27 cellular contexts compared by ENCODE assay signal in genomic region chr14:85596562-85596961, GRCh38.
DNase-seq lines count a peak whose midpoint lies in the region; ATAC-seq and TF ChIP-seq lines count a peak whose summit lies in the region.
"Had no signal": no experiment of that assay in that cellular context is flagged by ENCODE, and none has a peak within 500 bp of the region (broad histone marks: within the 10 kb centered on the region; RNA-seq: fewer than 3 reads in every experiment).

No MANE protein-coding gene starts in this region.

- peak overlapping the region; percentile 81 for H3K27ac Mint-ChIP-seq in glutamatergic neuron (ENCODE audit: unreplicated experiment)
- H3K27ac Mint-ChIP-seq: activated CD4-positive, alpha-beta T cell treated with anti-CD3 and anti-CD28 coated beads for 36 hours; activated CD8-positive, alpha-beta T cell treated with anti-CD3 and anti-CD28 coated beads, Interleukin-2, amount 10 ng/mL, durations not matched to agents 7 days and 5 days; GM23338; HFFc6; neural progenitor cell had no signal

- H3K4me3 ChIP-seq in ascending aorta = no peak overlapping the region
- H3K4me3 ChIP-seq: GM23338, neural progenitor cell had no signal

- intact Hi-C loops in ascending aorta (cut with DNase I) = no loop called here

- H3K4me1 ChIP-seq in ascending aorta = no peaks in the 10 kb centered on the region

- no peak for TF ChIP-seq CTCF in glutamatergic neuron (IDR thresholded peaks at IDR 0.05; ENCODE audit: partially characterized antibody, unreplicated experiment)
- no peak for TF ChIP-seq CTCF in ascending aorta (IDR thresholded peaks at IDR 0.05)

- no peak overlapping the region for H3K27ac ChIP-seq in ascending aorta
- H3K27ac ChIP-seq: neural progenitor cell had no signal

- no peaks in the 10 kb centered on the region for H3K36me3 ChIP-seq in ascending aorta
- H3K36me3 ChIP-seq: neural progenitor cell had no signal

- H3K27me3 Mint-ChIP-seq in glutamatergic neuron (ENCODE audit: unreplicated experiment) = no peaks in the 10 kb centered on the region
- H3K27me3 Mint-ChIP-seq: activated CD4-positive, alpha-beta T cell treated with anti-CD3 and anti-CD28 coated beads for 36 hours had no signal

- peaks cover 42% of the 10 kb centered on the region for H3K4me1 Mint-ChIP-seq in glutamatergic neuron (ENCODE audit: low read depth, unreplicated experiment)
- H3K4me1 Mint-ChIP-seq: activated CD4-positive, alpha-beta T cell treated with anti-CD3 and anti-CD28 coated beads for 36 hours had no signal

- H3K9me3 ChIP-seq in ascending aorta = no peaks in the 10 kb centered on the region

- no peaks in the 10 kb centered on the region for H3K36me3 Mint-ChIP-seq in glutamatergic neuron (ENCODE audit: unreplicated experiment)

- DNase-seq in DMS79 (lab: John Stamatoyannopoulos, UW) = peak; percentile 72
- DNase-seq in NCI-H1436 treated with DMSO at 0.1 percent for 48 hours (lab: John Stamatoyannopoulos, UW) = peak; percentile 32
- peak; percentile 69 to 87 for DNase-seq in NCI-H524 (lab: John Stamatoyannopoulos, UW)
- DNase-seq in glutamatergic neuron = no peak
- DNase-seq in ascending aorta (ENCODE audit: low spot score in 2 of 2) = no peak
- DNase-seq: activated CD4-positive, alpha-beta T cell treated with anti-CD3 and anti-CD28 coated beads for 36 hours; activated CD8-positive, alpha-beta T cell treated with anti-CD3 and anti-CD28 coated beads, Interleukin-2, amount 10 ng/mL, durations not matched to agents 7 days and 5 days; activated gamma-delta T cell; C1 segment of cervical spinal cord; Calu3; caudate nucleus; foreskin fibroblast; HFFc6; KBM-7; left cardiac atrium; mesendoderm; NCI-H1930; NCI-H82; OCI-M1; right cardiac atrium; stimulated activated CD4-positive, alpha-beta T cell treated with anti-CD3 and anti-CD28 coated beads, Interleukin-4, amount 100 ng/mL, for 1 hour; trophoblast cell had no signal

- H3K4me3 Mint-ChIP-seq in glutamatergic neuron (ENCODE audit: unreplicated experiment) = peak overlapping the region; percentile 58
- H3K4me3 Mint-ChIP-seq: activated CD4-positive, alpha-beta T cell treated with anti-CD3 and anti-CD28 coated beads for 36 hours; activated CD8-positive, alpha-beta T cell treated with anti-CD3 and anti-CD28 coated beads, Interleukin-2, amount 10 ng/mL, durations not matched to agents 7 days and 5 days; GM23338; HFFc6; neural progenitor cell had no signal

- ATAC-seq in GM18868 (IDR thresholded peaks at IDR 0.05; ENCODE audit: unreplicated experiment) (no peak), GM21526 (IDR thresholded peaks at IDR 0.05; ENCODE audit: low FRiP score, unreplicated experiment) (no peak)
- ATAC-seq: activated CD4-positive, alpha-beta T cell treated with anti-CD3 and anti-CD28 coated beads for 36 hours; activated CD8-positive, alpha-beta T cell treated with anti-CD3 and anti-CD28 coated beads, Interleukin-2, amount 10 ng/mL, durations not matched to agents 7 days and 5 days; esophagus mucosa; GM23338; left cardiac atrium; right cardiac atrium had no signal

- no peaks in the 10 kb centered on the region for H3K27me3 ChIP-seq in ascending aorta
- H3K27me3 ChIP-seq: neural progenitor cell had no signal

- H3K9me3 Mint-ChIP-seq in glutamatergic neuron (ENCODE audit: unreplicated experiment) = peaks cover 4% of the 10 kb centered on the region
- H3K9me3 Mint-ChIP-seq: GM23338, HFFc6 had no signal

Comparison
In these comparisons a context has a peak if more than half of its experiments do, and no peak if none do; other contexts are left out.
1. DNase-seq: peak in DMS79 (single experiment), NCI-H1436 treated with DMSO at 0.1 percent for 48 hours (single experiment) and NCI-H524 (2 of 2); none in glutamatergic neuron (single experiment) and ascending aorta (0 of 2).